In the genomic region with DNA sequence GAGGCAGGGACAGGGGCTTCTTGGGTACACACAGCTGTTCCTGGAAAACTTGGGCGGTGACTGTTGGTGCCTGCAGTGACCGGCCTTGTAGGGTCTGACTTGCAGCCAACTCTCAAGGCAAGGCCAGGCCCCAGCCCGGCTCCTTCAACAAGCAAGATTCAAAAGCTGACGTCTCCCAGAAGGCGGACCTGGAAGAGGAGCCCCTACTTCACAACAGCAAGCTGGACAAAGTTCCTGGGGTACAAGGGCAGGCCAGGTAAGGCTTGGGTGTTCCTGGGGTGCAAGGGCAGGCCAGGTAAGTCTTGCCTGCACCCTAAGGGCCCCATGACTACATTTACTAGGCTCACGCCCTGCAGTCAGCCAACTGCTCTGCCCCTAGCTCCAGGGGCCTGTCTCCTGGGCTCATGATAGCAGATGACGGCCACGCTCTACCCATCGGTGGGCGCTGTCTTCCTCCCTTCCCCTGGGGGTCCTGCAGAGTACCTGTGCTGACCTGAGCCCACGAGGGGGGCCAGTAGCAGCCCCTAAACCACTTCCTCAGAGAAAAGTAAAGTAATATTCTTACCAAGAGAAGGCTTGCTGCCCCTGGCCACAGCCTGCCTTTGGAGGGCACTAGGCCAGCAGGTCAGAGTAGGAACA, we compare ENCODE assay signal across 13 cellular contexts. TPM values are rescaled to one million over a fixed set of nuclear protein-coding genes. Genes with fewer than 3 reads are reported as not detected.
"Had no signal": no experiment of that assay in that cellular context is flagged by ENCODE, and none has a peak within 500 bp of the region (broad histone marks: within the 10 kb centered on the region; RNA-seq: fewer than 3 reads in every experiment).

No MANE protein-coding gene starts in this region.

RNA-seq across cellular contexts. Expression of a gene that starts 55.7 kb away (rescaled TPM):
- total RNA-seq: dermis blood vessel endothelial cell, esophagus mucosa, esophagus squamous epithelium, glomerular endothelial cell, kidney, left colon, left lung, lower lobe of right lung, lung microvascular endothelial cell, mesenteric fat pad, mesothelial cell of epicardium, mucosa of descending colon, myocyte had no signal
